Comparison of ENCODE assay signal across 12 cellular contexts in genomic region chr2:41879367-41879871, GRCh38.
DNase-seq lines count a peak whose midpoint lies in the region; ATAC-seq and TF ChIP-seq lines count a peak whose summit lies in the region.
"Had no signal": no experiment of that assay in that cellular context is flagged by ENCODE, and none has a peak within 500 bp of the region (broad histone marks: within the 10 kb centered on the region; RNA-seq: fewer than 3 reads in every experiment).

No MANE protein-coding gene starts in this region.

- ATAC-seq in Right ventricle myocardium superior (ENCODE audit: poor library complexity) (peak; percentile 35), T-helper 17 cell (peak; percentile 47), HG02884 (IDR thresholded peaks at IDR 0.05; ENCODE audit: unreplicated experiment) (no peak)
- ATAC-seq: activated T-cell treated with anti-CD3 and anti-CD28 coated beads, Interleukin-2, amount 50 U/mL, for 72 hours; T-cell had no signal

- peak overlapping the region; percentile 43 for H4K91ac ChIP-seq in mesenchymal stem cell (ENCODE audit: low read length)

- H3K18ac ChIP-seq in mesenchymal stem cell (ENCODE audit: low read depth in 1 of 2, low read length in 2 of 2), result peak overlapping the region; percentile 56 to 95

- no peak overlapping the region for H2BK120ac ChIP-seq in mesenchymal stem cell (ENCODE audit: low read depth, low read length)

- no peaks in the 10 kb centered on the region for H3K27me3 ChIP-seq in right atrium auricular region
- no peaks in the 10 kb centered on the region for H3K27me3 ChIP-seq in mesenchymal stem cell (ENCODE audit: control insufficient read depth in 1 of 2, insufficient read depth in 1 of 2, low read length in 2 of 2)
- no peaks in the 10 kb centered on the region for H3K27me3 ChIP-seq in uterus

- peak overlapping the region in 1 of 2 experiments; percentile 75 for H3K4ac ChIP-seq in mesenchymal stem cell (ENCODE audit: low read depth in 1 of 2, low read length in 2 of 2)

- WGBS in mesenchymal stem cell, result 27% methylated on average over 8 of the region's 8 CpGs

- H2AFZ ChIP-seq in mesenchymal stem cell (ENCODE audit: low read depth, low read length), result no peak overlapping the region

- TF ChIP-seq POLR2A in uterus (IDR thresholded peaks at IDR 0.05), result no peak

- H3K36me3 ChIP-seq in right atrium auricular region (no peaks in the 10 kb centered on the region), mesenchymal stem cell (ENCODE audit: control insufficient read depth in 1 of 2, insufficient read depth in 2 of 2, low read depth in 1 of 2, low read length in 2 of 2) (no peaks in the 10 kb centered on the region), uterus (no peaks in the 10 kb centered on the region)
- H3K36me3 ChIP-seq: thoracic aorta had no signal

- peak overlapping the region; percentile 29 for H3K27ac Mint-ChIP-seq in T-helper 17 cell
- H3K27ac Mint-ChIP-seq: activated T-cell treated with anti-CD3 and anti-CD28 coated beads, Interleukin-2, amount 50 U/mL, for 72 hours; IgD-negative memory B cell had no signal

- H3K36me3 Mint-ChIP-seq in T-helper 17 cell (ENCODE audit: low read depth), result peaks cover 6% of the 10 kb centered on the region
- H3K36me3 Mint-ChIP-seq: IgD-negative memory B cell, T-cell had no signal

- H2BK15ac ChIP-seq in mesenchymal stem cell (ENCODE audit: low read depth, poor library complexity, severe bottlenecking), result no peak overlapping the region

- H3K23ac ChIP-seq in mesenchymal stem cell (ENCODE audit: low read length in 2 of 2), result no peak overlapping the region

- H3K27ac ChIP-seq in right atrium auricular region, result peak overlapping the region in 1 of 2 donors; percentile 10
- no peak overlapping the region for H3K27ac ChIP-seq in mesenchymal stem cell (ENCODE audit: low read length, poor library complexity, severe bottlenecking)
- H3K27ac ChIP-seq in uterus, result peak overlapping the region in 1 of 2 donors; percentile 45
- H3K27ac ChIP-seq: thoracic aorta had no signal

- H3K79me1 ChIP-seq in mesenchymal stem cell (replicated peaks; ENCODE audit: low read length, poor library complexity, severe bottlenecking), result no peaks in the 10 kb centered on the region

- H2BK5ac ChIP-seq in mesenchymal stem cell (ENCODE audit: low read depth, low read length, poor library complexity, severe bottlenecking), result no peak overlapping the region

- no peak overlapping the region for H3K4me3 Mint-ChIP-seq in T-helper 17 cell
- H3K4me3 Mint-ChIP-seq: activated T-cell treated with anti-CD3 and anti-CD28 coated beads, Interleukin-2, amount 50 U/mL, for 72 hours; IgD-negative memory B cell; T-cell had no signal

- H2BK12ac ChIP-seq in mesenchymal stem cell (ENCODE audit: low read length in 2 of 2), result peak overlapping the region in 1 of 2 experiments; percentile 83

- H3K14ac ChIP-seq in mesenchymal stem cell (ENCODE audit: low read length in 2 of 2), result peak overlapping the region in 1 of 2 experiments; percentile 37

- intact Hi-C loops in Right ventricle myocardium superior (cut with DNase I) (no loop called here), uterus (cut with DNase I; ENCODE audit: low total_unique reads) (no loop called here)

- peaks cover 14% of the 10 kb centered on the region for H3K27me3 Mint-ChIP-seq in T-helper 17 cell

- H3K9me3 ChIP-seq in right atrium auricular region (no peaks in the 10 kb centered on the region), T-helper 17 cell (ENCODE audit: control insufficient read depth, low read length, poor library complexity, severe bottlenecking) (no peaks in the 10 kb centered on the region), mesenchymal stem cell (ENCODE audit: control insufficient read depth, low read length) (no peaks in the 10 kb centered on the region), uterus (no peaks in the 10 kb centered on the region)
- H3K9me3 ChIP-seq: thoracic aorta had no signal

- peaks cover 15% of the 10 kb centered on the region for H3K4me1 Mint-ChIP-seq in T-helper 17 cell
- H3K4me1 Mint-ChIP-seq: IgD-negative memory B cell had no signal

- no peak overlapping the region for H3K9ac ChIP-seq in mesenchymal stem cell (ENCODE audit: low read length)

- no peak for DNase-seq in Right ventricle myocardium superior
- DNase-seq in right atrium auricular region (ENCODE audit: low spot score), result no peak
- no peak for DNase-seq in T-helper 17 cell
- peak; percentile 61 for DNase-seq in mesenchymal stem cell
- DNase-seq in uterus, result peak; percentile 41 to 61
- no peak for DNase-seq in NOMO-1 treated with dmso at 0.1 percent for 144 hours (lab: John Stamatoyannopoulos, UW; ENCODE audit: unreplicated experiment)
- DNase-seq in NCI-H2029 (lab: John Stamatoyannopoulos, UW), result no peak
- DNase-seq: activated T-cell treated with anti-CD3 and anti-CD28 coated beads, Interleukin-2, amount 50 U/mL, for 72 hours; T-cell had no signal

- H3K4me2 ChIP-seq in mesenchymal stem cell (ENCODE audit: low read length, poor library complexity, severe bottlenecking), result no peak overlapping the region

- H3K4me1 ChIP-seq in right atrium auricular region (peaks cover 0 to 19% of the 10 kb centered on the region in 2 donors), mesenchymal stem cell (ENCODE audit: control insufficient read depth, insufficient read depth, low read depth, low read length) (peaks cover 3% of the 10 kb centered on the region), uterus (no peaks in the 10 kb centered on the region)

- H3K4me3 ChIP-seq in right atrium auricular region (no peak overlapping the region), mesenchymal stem cell (ENCODE audit: insufficient read depth in 1 of 2, low read depth in 1 of 2, low read length in 2 of 2) (no peak overlapping the region), uterus (no peak overlapping the region)
- H3K4me3 ChIP-seq: thoracic aorta had no signal

- TF ChIP-seq CTCF in right atrium auricular region (IDR thresholded peaks at IDR 0.05) (no peak), uterus (IDR thresholded peaks at IDR 0.05) (no peak)

- peak overlapping the region; percentile 71 for H4K8ac ChIP-seq in mesenchymal stem cell (ENCODE audit: low read length)

- H2AK5ac ChIP-seq in mesenchymal stem cell (ENCODE audit: low read length, severe bottlenecking), result no peak overlapping the region

Comparison
In these comparisons a context has a peak if more than half of its experiments do, and no peak if none do; other contexts are left out.
1. DNase-seq: peak in mesenchymal stem cell (single experiment) and uterus (2 of 2); none in Right ventricle myocardium superior (single experiment), right atrium auricular region (single experiment), T-helper 17 cell (0 of 3), NOMO-1 treated with dmso at 0.1 percent for 144 hours (single experiment) and NCI-H2029 (single experiment).